In the genomic region with DNA sequence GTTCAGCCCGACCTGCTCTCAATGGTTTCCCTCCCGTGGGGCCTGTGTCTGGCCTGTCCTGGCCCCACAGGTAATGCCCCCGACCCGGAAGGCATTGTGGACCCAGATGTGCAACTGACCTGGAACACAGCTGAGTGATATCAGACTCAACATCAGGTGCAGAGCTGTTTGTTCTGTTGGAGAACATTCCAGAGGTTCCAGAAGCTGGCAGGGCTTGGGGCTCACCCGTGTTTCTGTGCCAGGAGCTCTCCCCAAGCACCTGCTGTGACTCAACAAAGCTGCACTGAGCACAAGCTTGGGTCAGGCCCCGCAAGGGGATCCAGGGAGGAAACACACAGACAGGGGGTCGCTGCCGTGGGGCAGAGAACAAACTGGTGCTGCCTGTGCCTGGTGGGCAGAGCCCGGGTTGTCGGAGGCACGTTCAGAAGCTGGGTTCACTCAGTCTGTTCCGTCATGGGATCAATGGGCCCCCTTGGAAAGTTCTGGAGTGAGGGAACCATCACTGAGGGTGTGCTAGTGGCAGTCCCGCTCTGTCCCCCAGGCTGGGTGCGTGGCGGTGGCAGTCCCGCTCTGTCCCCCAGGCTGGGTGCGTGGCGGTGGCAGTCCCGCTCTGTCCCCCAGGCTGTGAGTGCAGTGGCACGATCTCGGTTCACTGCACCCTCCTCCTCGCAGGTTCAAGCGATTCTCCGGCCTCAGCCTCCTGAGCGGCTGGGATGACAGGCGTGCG, we compare ENCODE assay signal across 24 cellular contexts. TPM values are rescaled to one million over a fixed set of nuclear protein-coding genes. Genes with fewer than 3 reads are reported as not detected.
"Had no signal": no experiment of that assay in that cellular context is flagged by ENCODE, and none has a peak within 500 bp of the region (broad histone marks: within the 10 kb centered on the region; RNA-seq: fewer than 3 reads in every experiment).

No MANE protein-coding gene starts in this region.

- H3K4me1 Mint-ChIP-seq: stimulated activated naive CD8-positive, alpha-beta T cell treated with anti-CD3 and anti-CD28 coated beads, Interleukin-15, amount 100 ng/mL, for 72 hours had no signal

- H3K4me3 ChIP-seq: cardiac muscle cell, lung, psoas muscle, testis had no signal

- H3K27ac ChIP-seq: cardiac muscle cell, foreskin keratinocyte, psoas muscle, testis had no signal

- H3K4me3 Mint-ChIP-seq: activated CD4-positive, alpha-beta memory T cell treated with anti-CD3 and anti-CD28 coated beads for 36 hours; activated naive CD8-positive, alpha-beta T cell; activated T-helper 1 cell treated with anti-CD3 and anti-CD28 coated beads, Interleukin-12 subunit alpha, Interleukin-12 subunit beta, Interleukin-2, Interleukin-4 antibody, amounts not matched to agents 30 ng/mL and 10 ng/mL and 1 ng/mL, durations not matched to agents 14 hours and 24 hours and 36 hours; effector memory CD8-positive, alpha-beta T cell; stimulated activated naive CD8-positive, alpha-beta T cell treated with anti-CD3 and anti-CD28 coated beads, Interleukin-15, amount 100 ng/mL, for 72 hours; T-helper 2 cell treated with Interferon-gamma antibody and Interleukin-4, amounts not matched to agents 5 μg/mL and 100 μg/mL, for 36 hours; WTC11 had no signal

- H3K36me3 Mint-ChIP-seq: activated CD4-positive, alpha-beta memory T cell treated with anti-CD3 and anti-CD28 coated beads for 36 hours; activated naive CD8-positive, alpha-beta T cell; WTC11 had no signal

- H3K9me3 ChIP-seq: psoas muscle, testis had no signal

- H3K9me3 Mint-ChIP-seq: activated CD4-positive, alpha-beta memory T cell treated with anti-CD3 and anti-CD28 coated beads for 36 hours; activated T-helper 1 cell treated with anti-CD3 and anti-CD28 coated beads, Interleukin-12 subunit alpha, Interleukin-12 subunit beta, Interleukin-2, Interleukin-4 antibody, amounts not matched to agents 30 ng/mL and 10 ng/mL and 1 ng/mL, durations not matched to agents 14 hours and 24 hours and 36 hours; effector memory CD8-positive, alpha-beta T cell; stimulated activated naive CD8-positive, alpha-beta T cell treated with anti-CD3 and anti-CD28 coated beads, Interleukin-15, amount 100 ng/mL, for 72 hours; T-helper 2 cell treated with Interferon-gamma antibody and Interleukin-4, amounts not matched to agents 5 μg/mL and 100 μg/mL, for 36 hours; WTC11 had no signal

- H3K27me3 ChIP-seq: testis had no signal

- DNase-seq: activated CD4-positive, alpha-beta memory T cell treated with anti-CD3 and anti-CD28 coated beads for 36 hours; activated CD4-positive, alpha-beta T cell treated with anti-CD3 and anti-CD28 coated beads for 4 hours; activated gamma-delta T cell treated with Interleukin-2 at 50 U/mL for 16 hours; activated T-cell treated with anti-CD3 and anti-CD28 coated beads for 4 hours; effector memory CD8-positive, alpha-beta T cell; foreskin keratinocyte; left colon; midbrain; stimulated activated naive CD8-positive, alpha-beta T cell treated with anti-CD3 and anti-CD28 coated beads, Interleukin-15, amount 100 ng/mL, for 72 hours; testis had no signal

- H3K36me3 ChIP-seq: cardiac muscle cell had no signal

- ATAC-seq: effector memory CD8-positive, alpha-beta T cell; foreskin keratinocyte; psoas muscle; right cardiac atrium; stimulated activated naive CD8-positive, alpha-beta T cell treated with anti-CD3 and anti-CD28 coated beads, Interleukin-15, amount 100 ng/mL, for 72 hours; WTC11 had no signal

- H3K4me1 ChIP-seq: foreskin keratinocyte, psoas muscle, testis had no signal

- H3K27ac Mint-ChIP-seq: activated CD4-positive, alpha-beta memory T cell treated with anti-CD3 and anti-CD28 coated beads for 36 hours; activated naive CD8-positive, alpha-beta T cell; activated T-helper 1 cell treated with anti-CD3 and anti-CD28 coated beads, Interleukin-12 subunit alpha, Interleukin-12 subunit beta, Interleukin-2, Interleukin-4 antibody, amounts not matched to agents 30 ng/mL and 10 ng/mL and 1 ng/mL, durations not matched to agents 14 hours and 24 hours and 36 hours; effector memory CD8-positive, alpha-beta T cell; stimulated activated naive CD8-positive, alpha-beta T cell treated with anti-CD3 and anti-CD28 coated beads, Interleukin-15, amount 100 ng/mL, for 72 hours; T-helper 2 cell treated with Interferon-gamma antibody and Interleukin-4, amounts not matched to agents 5 μg/mL and 100 μg/mL, for 36 hours; WTC11 had no signal

RNA-seq across cellular contexts. Expression of a gene that starts 22.1 kb away (rescaled TPM):
- total RNA-seq: activated CD4-positive, alpha-beta memory T cell treated with anti-CD3 and anti-CD28 coated beads for 36 hours; activated T-helper 1 cell treated with anti-CD3 and anti-CD28 coated beads, Interleukin-12 subunit alpha, Interleukin-12 subunit beta, Interleukin-2, Interleukin-4 antibody, amounts not matched to agents 30 ng/mL and 10 ng/mL and 1 ng/mL, durations not matched to agents 14 hours and 24 hours and 36 hours; cardiac muscle cell; dermis microvascular lymphatic vessel endothelial cell; fibroblast of lung; foreskin keratinocyte; omental fat pad; psoas muscle; right cardiac atrium; skeletal muscle tissue had no signal
- polyA plus RNA-seq: cardiac muscle cell, fibroblast of lung, neural cell, psoas muscle, right cardiac atrium had no signal

RNA-seq across cellular contexts. Expression of a gene that starts 24.1 kb away (rescaled TPM):
- total RNA-seq: activated CD4-positive, alpha-beta memory T cell treated with anti-CD3 and anti-CD28 coated beads for 36 hours; activated T-helper 1 cell treated with anti-CD3 and anti-CD28 coated beads, Interleukin-12 subunit alpha, Interleukin-12 subunit beta, Interleukin-2, Interleukin-4 antibody, amounts not matched to agents 30 ng/mL and 10 ng/mL and 1 ng/mL, durations not matched to agents 14 hours and 24 hours and 36 hours; dermis microvascular lymphatic vessel endothelial cell; fibroblast of lung; left colon; psoas muscle; right cardiac atrium; urinary bladder had no signal
- polyA plus RNA-seq: cardiac muscle cell, fibroblast of lung, neural cell, psoas muscle, right cardiac atrium, urinary bladder had no signal

RNA-seq across cellular contexts. Expression of a gene that starts 58.4 kb away (rescaled TPM):
- total RNA-seq: activated CD4-positive, alpha-beta memory T cell treated with anti-CD3 and anti-CD28 coated beads for 36 hours; cardiac muscle cell; dermis microvascular lymphatic vessel endothelial cell; fibroblast of lung; left colon; lung; omental fat pad had no signal
- polyA plus RNA-seq: fibroblast of lung, neural cell, urinary bladder had no signal
